In the genomic region with DNA sequence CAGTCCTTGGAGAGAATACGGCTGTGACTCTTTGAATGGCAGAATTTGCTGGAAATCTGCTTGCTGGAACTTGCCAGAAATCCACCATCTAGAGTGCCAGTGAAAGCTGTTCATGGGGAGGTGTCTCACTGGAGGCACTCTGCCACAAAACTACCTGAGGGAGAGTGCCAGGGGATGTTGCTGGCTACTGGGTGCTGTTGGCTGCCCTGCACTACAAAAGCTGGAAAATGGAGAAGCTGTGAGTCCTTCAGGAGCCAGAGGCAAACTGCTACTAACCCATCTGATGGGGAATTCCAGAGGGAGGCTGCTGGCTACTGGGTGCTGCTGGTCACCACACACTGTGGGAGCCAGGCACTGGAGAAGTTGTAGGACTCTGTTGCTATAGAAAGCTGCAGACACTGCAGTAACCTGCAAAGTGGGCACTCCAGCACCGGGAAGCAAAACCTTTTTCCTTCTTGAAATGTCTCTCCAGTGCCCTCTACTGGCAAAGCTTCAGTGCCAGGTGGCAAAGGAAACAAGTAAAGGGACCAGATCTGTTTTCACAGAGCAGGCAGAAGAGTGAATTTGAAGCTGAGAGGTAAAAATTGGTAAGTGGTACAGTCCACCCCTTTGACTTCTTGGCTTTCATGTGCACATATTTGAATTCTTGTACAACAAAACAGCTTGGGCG, we compare ENCODE assay signal across 1 cellular context.
TF ChIP-seq lines count a peak whose summit lies in the region.

No MANE protein-coding gene starts in this region.

TF ChIP-seq in K562, 482 proteins besides CTCF, POLR2A, EP300 and RAD21:
- TF ChIP-seq, protein P1, sequence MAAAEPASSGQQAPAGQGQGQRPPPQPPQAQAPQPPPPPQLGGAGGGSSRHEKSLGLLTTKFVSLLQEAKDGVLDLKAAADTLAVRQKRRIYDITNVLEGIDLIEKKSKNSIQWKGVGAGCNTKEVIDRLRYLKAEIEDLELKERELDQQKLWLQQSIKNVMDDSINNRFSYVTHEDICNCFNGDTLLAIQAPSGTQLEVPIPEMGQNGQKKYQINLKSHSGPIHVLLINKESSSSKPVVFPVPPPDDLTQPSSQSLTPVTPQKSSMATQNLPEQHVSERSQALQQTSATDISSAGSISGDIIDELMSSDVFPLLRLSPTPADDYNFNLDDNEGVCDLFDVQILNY (CRISPR knock-in tag; IDR thresholded peaks at IDR 0.05): no peak
- TF ChIP-seq ERF (CRISPR knock-in tag; IDR thresholded peaks at IDR 0.05) (no peak), RB1 (IDR thresholded peaks at IDR 0.05; ENCODE audit: low read depth) (no peak), ZNF408 (CRISPR knock-in tag; IDR thresholded peaks at IDR 0.05; ENCODE audit: low read depth) (no peak), STAT5A (IDR thresholded peaks at IDR 0.05; ENCODE audit: borderline replicate concordance, low read length) (no peak), SMC3 (conservative IDR thresholded peaks at IDR 0.05; ENCODE audit: insufficient read depth, low read depth, low read length) (0 out of 2 replicates have a peak, but pooled peaks have one; percentile 26), MTF1 (CRISPR knock-in tag; IDR thresholded peaks at IDR 0.05; ENCODE audit: borderline replicate concordance) (no peak)
- TF ChIP-seq, protein P2, sequence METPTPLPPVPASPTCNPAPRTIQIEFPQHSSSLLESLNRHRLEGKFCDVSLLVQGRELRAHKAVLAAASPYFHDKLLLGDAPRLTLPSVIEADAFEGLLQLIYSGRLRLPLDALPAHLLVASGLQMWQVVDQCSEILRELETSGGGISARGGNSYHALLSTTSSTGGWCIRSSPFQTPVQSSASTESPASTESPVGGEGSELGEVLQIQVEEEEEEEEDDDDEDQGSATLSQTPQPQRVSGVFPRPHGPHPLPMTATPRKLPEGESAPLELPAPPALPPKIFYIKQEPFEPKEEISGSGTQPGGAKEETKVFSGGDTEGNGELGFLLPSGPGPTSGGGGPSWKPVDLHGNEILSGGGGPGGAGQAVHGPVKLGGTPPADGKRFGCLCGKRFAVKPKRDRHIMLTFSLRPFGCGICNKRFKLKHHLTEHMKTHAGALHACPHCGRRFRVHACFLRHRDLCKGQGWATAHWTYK (CRISPR knock-in tag; IDR thresholded peaks at IDR 0.05): no peak
